In the genomic region with DNA sequence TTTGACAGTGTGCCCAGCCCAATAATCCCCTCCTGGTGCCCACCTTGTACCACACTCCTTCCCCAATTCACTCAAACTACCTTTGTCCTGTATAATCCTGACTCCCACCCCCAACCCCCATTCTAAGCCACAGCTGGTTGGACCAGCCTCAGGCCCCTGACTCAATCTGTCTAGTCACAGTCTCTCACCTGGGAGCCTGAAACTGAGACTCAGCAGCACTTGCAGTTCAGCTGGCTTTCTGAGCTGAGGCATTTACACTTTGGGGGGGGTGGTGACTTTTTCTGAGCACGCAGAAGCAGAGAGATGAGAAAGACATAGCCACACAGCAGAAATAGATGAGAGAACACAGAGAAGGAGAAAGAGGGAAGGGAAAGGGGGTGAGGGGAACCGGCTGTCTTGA, we compare ENCODE assay signal across 13 cellular contexts.
DNase-seq lines count a peak whose midpoint lies in the region; ATAC-seq and TF ChIP-seq lines count a peak whose summit lies in the region.
"Had no signal": no experiment of that assay in that cellular context is flagged by ENCODE, and none has a peak within 500 bp of the region (broad histone marks: within the 10 kb centered on the region; RNA-seq: fewer than 3 reads in every experiment).

No MANE protein-coding gene starts in this region.

- TF ChIP-seq POLR2A in lower leg skin (IDR thresholded peaks at IDR 0.05): no peak

- TF ChIP-seq CTCF in lower leg skin (IDR thresholded peaks at IDR 0.05): no peak

- WGBS in lower leg skin, 2 donors: 73 to 74% methylated on average over 2 of the region's 2 CpGs

- DNase-seq in islet precursor cell (peak; percentile 67), lower leg skin (ENCODE audit: low spot score in 2 of 2) (no peak), cardiac septum (ENCODE audit: low spot score) (no peak), middle frontal gyrus (ENCODE audit: extremely low spot score, low spot score) (no peak), NCI-H345 (lab: John Stamatoyannopoulos, UW) (no peak)
- DNase-seq: activated gamma-delta T cell, DMS79, NCI-H1694 treated with DMSO at 0.1 percent for 48 hours had no signal

- intact Hi-C loops in lower leg skin (cut with DNase I; ENCODE audit: low total_unique reads): no loop called here
- intact Hi-C loops in cardiac septum (cut with DNase I): no loop called here

- ATAC-seq in GM19023 (IDR thresholded peaks at IDR 0.05; ENCODE audit: unreplicated experiment) (peak; percentile 97), GM21447 (IDR thresholded peaks at IDR 0.05; ENCODE audit: unreplicated experiment) (peak; percentile 72), HG03139 (IDR thresholded peaks at IDR 0.05; ENCODE audit: unreplicated experiment) (peak; percentile 65)

- H3K4me3 ChIP-seq in lower leg skin (ENCODE audit: low read depth, poor library complexity, severe bottlenecking): no peak overlapping the region
- H3K4me3 ChIP-seq: right atrium auricular region, SK-N-MC had no signal
